2 cellular contexts compared by ENCODE assay signal in genomic region chr10:5711637-5712036, GRCh38.
TF ChIP-seq lines count a peak whose summit lies in the region.

No MANE protein-coding gene starts in this region.

TF ChIP-seq in SK-N-SH, 30 proteins besides CTCF, POLR2A, EP300 and RAD21 (continued from another document):
- no peak for TF ChIP-seq IRF3 (IDR thresholded peaks at IDR 0.05; ENCODE audit: low read depth, low read length)
- TF ChIP-seq MEF2A (IDR thresholded peaks at IDR 0.05; ENCODE audit: borderline replicate concordance, low read depth), result no peak

TF ChIP-seq in SK-N-SH treated with all-trans-retinoic acid at 6 μM for 48 hours, 23 proteins besides CTCF, POLR2A, EP300 and RAD21 (continued from another document):
- TF ChIP-seq PATZ1 (CRISPR knock-in tag; IDR thresholded peaks at IDR 0.05; ENCODE audit: borderline replicate concordance) (no peak), TCF4 (CRISPR knock-in tag; IDR thresholded peaks at IDR 0.05; ENCODE audit: borderline replicate concordance) (no peak), SNAI2 (CRISPR knock-in tag; IDR thresholded peaks at IDR 0.05) (no peak)
